Comparison of ENCODE assay signal across 19 cellular contexts in the genomic region with DNA sequence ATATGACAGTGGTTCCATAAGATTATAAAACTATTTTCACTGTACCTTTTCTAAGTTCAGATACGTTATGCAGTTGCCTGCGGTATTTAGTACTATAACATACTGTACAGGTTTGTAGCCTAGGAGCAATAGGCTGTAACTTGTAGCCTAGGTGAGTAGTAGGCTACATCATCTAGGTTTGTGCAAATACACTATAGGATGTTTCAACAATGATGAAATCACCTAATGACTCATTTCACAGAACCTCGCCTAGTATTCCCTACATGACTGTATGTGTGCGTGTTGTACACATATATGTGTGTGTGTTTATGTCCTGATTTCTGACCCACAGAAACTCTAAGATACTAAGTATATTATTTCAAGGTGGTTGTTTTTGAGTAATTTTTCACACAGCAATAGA.
DNase-seq lines count a peak whose midpoint lies in the region; ATAC-seq and TF ChIP-seq lines count a peak whose summit lies in the region.
"Had no signal": no experiment of that assay in that cellular context is flagged by ENCODE, and none has a peak within 500 bp of the region (broad histone marks: within the 10 kb centered on the region; RNA-seq: fewer than 3 reads in every experiment).

No MANE protein-coding gene starts in this region.

- POLR2A ChIA-PET in activated CD4-positive, alpha-beta T cell treated with anti-CD3 and anti-CD28 coated beads for 36 hours (lab: Charles Lee): no interaction called here
- POLR2A ChIA-PET in PC-3 (lab: Charles Lee; ENCODE audit: unreplicated experiment): interaction anchor here (0.5 kb wide), 1 partner anchor 138 kb away, joined by 6 read pairs; no protein-coding TSS in a partner anchor

- H3K27ac ChIP-seq in PC-3 (ENCODE audit: low read length): no peak overlapping the region
- H3K27ac ChIP-seq: BLaER1 treated with 17β-estradiol and CSF1 and Interleukin-3, amounts not matched to agents 10 nM and 100 nM; heart right ventricle; testis had no signal

- in situ Hi-C loops in KBM-7 (cut with MboI; ENCODE audit: low pct_unique_long_range_greater_than_20kb, low sequenced_read_pairs): no loop called here

- no peaks in the 10 kb centered on the region for H3K9me3 ChIP-seq in PC-3 (ENCODE audit: low read length)
- H3K9me3 ChIP-seq: heart right ventricle, testis had no signal

- no peak overlapping the region for H3K4me3 Mint-ChIP-seq in activated CD4-positive, alpha-beta T cell treated with anti-CD3 and anti-CD28 coated beads for 36 hours
- H3K4me3 Mint-ChIP-seq in stimulated activated effector memory CD8-positive, alpha-beta T cell treated with anti-CD3 and anti-CD28 coated beads, Interleukin-12 subunit alpha, Interleukin-12 subunit beta, amount 100 ng/mL, for 72 hours: no peak overlapping the region
- H3K4me3 Mint-ChIP-seq: memory B cell; natural killer cell treated with Interleukin-12 subunit alpha and Interleukin-12 subunit beta and Interleukin-15 and Interleukin-18, amount 100 ng/mL, for 72 hours; T-helper 17 cell had no signal

- no peaks in the 10 kb centered on the region for H3K79me2 ChIP-seq in PC-3 (ENCODE audit: low read length)

- no peak overlapping the region for H3K9ac ChIP-seq in PC-3 (ENCODE audit: low read length)
- H3K9ac ChIP-seq: BLaER1 treated with 17β-estradiol and CSF1 and Interleukin-3, amounts not matched to agents 10 nM and 100 nM had no signal

- TF ChIP-seq CTCF in PC-3 (conservative IDR thresholded peaks at IDR 0.05; ENCODE audit: low read depth, low read length) (no peak), epithelial cell of esophagus (IDR thresholded peaks at IDR 0.05; ENCODE audit: insufficient read depth, low read depth, low read length, missing control alignments) (no peak)

- no peaks in the 10 kb centered on the region for H4K20me1 ChIP-seq in PC-3 (ENCODE audit: low read length)
- H4K20me1 ChIP-seq: BLaER1 treated with 17β-estradiol and CSF1 and Interleukin-3, amounts not matched to agents 10 nM and 100 nM had no signal

- H3K9me2 ChIP-seq in PC-3 (replicated peaks; ENCODE audit: low read length): no peaks in the 10 kb centered on the region

- no peaks in the 10 kb centered on the region for H3K36me3 ChIP-seq in PC-3 (ENCODE audit: low read depth, low read length)
- H3K36me3 ChIP-seq: BLaER1 treated with 17β-estradiol and CSF1 and Interleukin-3, amounts not matched to agents 10 nM and 100 nM; heart right ventricle had no signal

- no peaks in the 10 kb centered on the region for H3K9me3 Mint-ChIP-seq in activated CD4-positive, alpha-beta T cell treated with anti-CD3 and anti-CD28 coated beads for 36 hours (ENCODE audit: low read depth)
- H3K9me3 Mint-ChIP-seq in stimulated activated effector memory CD8-positive, alpha-beta T cell treated with anti-CD3 and anti-CD28 coated beads, Interleukin-12 subunit alpha, Interleukin-12 subunit beta, amount 100 ng/mL, for 72 hours: no peaks in the 10 kb centered on the region
- H3K9me3 Mint-ChIP-seq: memory B cell; natural killer cell treated with Interleukin-12 subunit alpha and Interleukin-12 subunit beta and Interleukin-15 and Interleukin-18, amount 100 ng/mL, for 72 hours had no signal

- H3K36me3 Mint-ChIP-seq in activated CD4-positive, alpha-beta T cell treated with anti-CD3 and anti-CD28 coated beads for 36 hours (ENCODE audit: low read depth): no peaks in the 10 kb centered on the region
- H3K36me3 Mint-ChIP-seq in stimulated activated effector memory CD8-positive, alpha-beta T cell treated with anti-CD3 and anti-CD28 coated beads, Interleukin-12 subunit alpha, Interleukin-12 subunit beta, amount 100 ng/mL, for 72 hours: no peaks in the 10 kb centered on the region
- H3K36me3 Mint-ChIP-seq: natural killer cell treated with Interleukin-12 subunit alpha and Interleukin-12 subunit beta and Interleukin-15 and Interleukin-18, amount 100 ng/mL, for 72 hours had no signal

- H3K4me3 ChIP-seq in PC-3 (ENCODE audit: low read length) (no peak overlapping the region), epithelial cell of esophagus (ENCODE audit: low read length) (no peak overlapping the region)
- H3K4me3 ChIP-seq: BLaER1 treated with 17β-estradiol and CSF1 and Interleukin-3, amounts not matched to agents 10 nM and 100 nM; heart right ventricle; smooth muscle cell; testis had no signal

- intact Hi-C loops in activated CD4-positive, alpha-beta T cell treated with anti-CD3 and anti-CD28 coated beads for 36 hours (cut with DNase I, micrococcal nuclease): no loop called here
- intact Hi-C loops in PC-3 (cut with micrococcal nuclease): no loop called here

- CTCF ChIA-PET in activated CD4-positive, alpha-beta T cell treated with anti-CD3 and anti-CD28 coated beads for 36 hours (lab: Charles Lee): interaction anchor here (1.5 kb wide), 1 partner anchor 36 kb away, joined by 3 read pairs; no protein-coding TSS in a partner anchor
- CTCF ChIA-PET in PC-3 (lab: Charles Lee): no interaction called here

- peak; percentile 97 for ATAC-seq in activated CD4-positive, alpha-beta T cell treated with anti-CD3 and anti-CD28 coated beads for 36 hours
- peak; percentile 93 for ATAC-seq in PC-3
- peak; percentile 97 for ATAC-seq in stimulated activated effector memory CD8-positive, alpha-beta T cell treated with anti-CD3 and anti-CD28 coated beads, Interleukin-12 subunit alpha, Interleukin-12 subunit beta, amount 100 ng/mL, for 72 hours
- ATAC-seq: heart right ventricle, T-helper 17 cell had no signal

- H3K4me1 Mint-ChIP-seq in activated CD4-positive, alpha-beta T cell treated with anti-CD3 and anti-CD28 coated beads for 36 hours: no peaks in the 10 kb centered on the region
- H3K4me1 Mint-ChIP-seq in stimulated activated effector memory CD8-positive, alpha-beta T cell treated with anti-CD3 and anti-CD28 coated beads, Interleukin-12 subunit alpha, Interleukin-12 subunit beta, amount 100 ng/mL, for 72 hours: peaks cover 10% of the 10 kb centered on the region
- H3K4me1 Mint-ChIP-seq: memory B cell had no signal

- H3F3A ChIP-seq in PC-3 (ENCODE audit: low read length, unreplicated experiment): no peaks in the 10 kb centered on the region

- DNase-seq in activated CD4-positive, alpha-beta T cell treated with anti-CD3 and anti-CD28 coated beads for 36 hours: no peak
- no peak for DNase-seq in activated CD4-positive, alpha-beta T cell treated with anti-CD3 and anti-CD28 coated beads for 4 hours
- peak; percentile 80 for DNase-seq in PC-3
- peak; percentile 95 for DNase-seq in epithelial cell of esophagus (ENCODE audit: low read depth)
- DNase-seq in stimulated activated effector memory CD8-positive, alpha-beta T cell treated with anti-CD3 and anti-CD28 coated beads, Interleukin-12 subunit alpha, Interleukin-12 subunit beta, amount 100 ng/mL, for 72 hours (ENCODE audit: low spot score in 2 of 2): no peak
- DNase-seq in KBM-7: no peak
- DNase-seq in NCI-H510A (lab: John Stamatoyannopoulos, UW): no peak
- no peak for DNase-seq in NCI-H1417 treated with DMSO at 0.1 percent for 48 hours (lab: John Stamatoyannopoulos, UW)
- DNase-seq: amygdala; effector memory CD4-positive, alpha-beta T cell; heart right ventricle; SHP77 treated with DMSO at 0.1 percent for 48 hours; stimulated activated CD4-positive, alpha-beta T cell treated with anti-CD3 and anti-CD28 coated beads, Interleukin-4, amount 100 ng/mL, for 4 hours; T-helper 17 cell; testis had no signal

- H3K27me3 Mint-ChIP-seq in activated CD4-positive, alpha-beta T cell treated with anti-CD3 and anti-CD28 coated beads for 36 hours: peaks cover 5% of the 10 kb centered on the region

- H3K4me1 ChIP-seq in PC-3 (ENCODE audit: insufficient read depth, low read length): peaks cover 7% of the 10 kb centered on the region
- H3K4me1 ChIP-seq: heart right ventricle, testis had no signal

- no TSS peak for BruUV-seq in PC-3 (replicated peaks; lab: Mats Ljungman, UMichigan)

- no peaks in the 10 kb centered on the region; the same call in none of the 2 replicates for H3K27me3 ChIP-seq in PC-3 (ENCODE audit: low read length)
- H3K27me3 ChIP-seq: BLaER1 treated with 17β-estradiol and CSF1 and Interleukin-3, amounts not matched to agents 10 nM and 100 nM; testis had no signal

- no peak overlapping the region for H3K4me2 ChIP-seq in PC-3 (ENCODE audit: low read length)
- H3K4me2 ChIP-seq: smooth muscle cell had no signal

- H2AFZ ChIP-seq in PC-3 (ENCODE audit: low read length): no peak overlapping the region

- H3K27ac Mint-ChIP-seq in activated CD4-positive, alpha-beta T cell treated with anti-CD3 and anti-CD28 coated beads for 36 hours: no peak overlapping the region
- no peak overlapping the region for H3K27ac Mint-ChIP-seq in stimulated activated effector memory CD8-positive, alpha-beta T cell treated with anti-CD3 and anti-CD28 coated beads, Interleukin-12 subunit alpha, Interleukin-12 subunit beta, amount 100 ng/mL, for 72 hours
- H3K27ac Mint-ChIP-seq: memory B cell; natural killer cell treated with Interleukin-12 subunit alpha and Interleukin-12 subunit beta and Interleukin-15 and Interleukin-18, amount 100 ng/mL, for 72 hours; T-helper 17 cell had no signal

Comparison
In these comparisons a context has a peak if more than half of its experiments do, and no peak if none do; other contexts are left out.
1. DNase-seq: peak in PC-3 (single experiment) and epithelial cell of esophagus (single experiment); none in activated CD4-positive, alpha-beta T cell treated with anti-CD3 and anti-CD28 coated beads for 36 hours (single experiment), activated CD4-positive, alpha-beta T cell treated with anti-CD3 and anti-CD28 coated beads for 4 hours (0 of 2), stimulated activated effector memory CD8-positive, alpha-beta T cell treated with anti-CD3 and anti-CD28 coated beads, Interleukin-12 subunit alpha, Interleukin-12 subunit beta, amount 100 ng/mL, for 72 hours (0 of 2), KBM-7 (single experiment), NCI-H510A (single experiment) and NCI-H1417 treated with DMSO at 0.1 percent for 48 hours (single experiment).
2. Peak in every context shown above with its lines, with median percentiles within 50 percentile points of each other: ATAC-seq.